In genomic region chr6:1482381-1483166, GRCh38 we compare ENCODE assay signal across 12 cellular contexts.
A peak's percentile ranks its signal among the peaks of the same experiment; 100 is the strongest.
DNase-seq lines count a peak whose midpoint lies in the region; ATAC-seq and TF ChIP-seq lines count a peak whose summit lies in the region.
"Had no signal": no experiment of that assay in that cellular context is flagged by ENCODE, and none has a peak within 500 bp of the region (broad histone marks: within the 10 kb centered on the region; RNA-seq: fewer than 3 reads in every experiment).

No MANE protein-coding gene starts in this region.

- POLR2A ChIA-PET in IMR-90 (lab: Charles Lee; ENCODE audit: unreplicated experiment) = no interaction called here

- no peak overlapping the region for H3K4me2 ChIP-seq in IMR-90 (ENCODE audit: low read depth, low read length)

- H2AK5ac ChIP-seq in IMR-90 (ENCODE audit: low read depth, low read length) = peak overlapping the region; percentile 83; the same call in 1 of the 2 replicates

- H4K8ac ChIP-seq in IMR-90 (ENCODE audit: low read depth in 2 of 2, low read length in 2 of 2) = peak overlapping the region; percentile 5 to 52; a peak in 2 of 4 replicates

- H3K4me1 Mint-ChIP-seq in HFFc6 (ENCODE audit: low read depth) = peaks cover 76% of the 10 kb centered on the region

- H3K9me3 Mint-ChIP-seq in HFFc6 = no peaks in the 10 kb centered on the region
- H3K9me3 Mint-ChIP-seq: activated T-cell treated with anti-CD3 and anti-CD28 coated beads, Interleukin-2, amount 50 U/mL, for 4 hours; dendritic cell treated with granulocyte-macrophage colony-stimulating factor and Interleukin-4, amounts not matched to agents 40 ng/mL and 50 ng/mL, for 4 days had no signal

- H3K36me3 Mint-ChIP-seq in HFFc6 (ENCODE audit: low read depth) = no peaks in the 10 kb centered on the region

- no peak overlapping the region for H2AFZ ChIP-seq in IMR-90 (replicated peaks; ENCODE audit: low read length, poor library complexity)

- H3K27me3 ChIP-seq in IMR-90 (ENCODE audit: control insufficient read depth, insufficient read depth, low read length) (no peaks in the 10 kb centered on the region), Peyer's patch (no peaks in the 10 kb centered on the region)

- CTCF ChIA-PET in IMR-90 (lab: Yijun Ruan, JAX) = interaction anchor here (0.6 kb wide), 1 partner anchor 1275 kb away, joined by 4 read pairs; no protein-coding TSS in a partner anchor

- 94% methylated on average over 5 of the region's 9 CpGs; no CpG with 5 or more reads in 1 of the 2 experiments for WGBS in IMR-90 (ENCODE audit: extremely low coverage in 2 of 2, insufficient read length in 1 of 2), 2 experiments

- H3K27me3 Mint-ChIP-seq in HFFc6 (ENCODE audit: insufficient read depth) = no peaks in the 10 kb centered on the region

- no peak overlapping the region; the same call in 1 of the 2 replicates for H3K23ac ChIP-seq in IMR-90 (ENCODE audit: low read depth, low read length)

- no peak for TF ChIP-seq POLR2A in IMR-90 (IDR thresholded peaks at IDR 0.05; ENCODE audit: low read depth, low read length)
- no peak for TF ChIP-seq POLR2A in Peyer's patch (IDR thresholded peaks at IDR 0.05)

- H2BK15ac ChIP-seq in IMR-90 (ENCODE audit: low read depth, low read length) = peak overlapping the region; percentile 77

- H3K36me3 ChIP-seq in IMR-90 (ENCODE audit: control insufficient read depth, insufficient read depth, low read length) = no peaks in the 10 kb centered on the region
- no peaks in the 10 kb centered on the region for H3K36me3 ChIP-seq in Peyer's patch

- peak overlapping the region; percentile 75; the same call in 1 of the 2 replicates for H3K14ac ChIP-seq in IMR-90 (replicated peaks; ENCODE audit: low read depth, low read length)

- no peak overlapping the region for H2AK9ac ChIP-seq in IMR-90 (replicated peaks; ENCODE audit: low read depth, low read length, poor library complexity)

- H4K20me1 ChIP-seq in IMR-90 (ENCODE audit: insufficient read depth, low read length) = no peaks in the 10 kb centered on the region

- H3K4me1 ChIP-seq in IMR-90 (ENCODE audit: control insufficient read depth, insufficient read depth, low read length) (peaks cover 15% of the 10 kb centered on the region), Peyer's patch (no peaks in the 10 kb centered on the region)

- no peak overlapping the region for H4K5ac ChIP-seq in IMR-90 (ENCODE audit: low read depth, low read length)

- in situ Hi-C loops in IMR-90 (cut with MboI; ENCODE audit: low sequenced_read_pairs) = no loop called here

- H2BK5ac ChIP-seq in IMR-90 (ENCODE audit: low read depth, low read length, poor library complexity, severe bottlenecking) = no peak overlapping the region

- H3K56ac ChIP-seq in IMR-90 (ENCODE audit: extremely low read depth, insufficient read depth, low read length) = no peak overlapping the region

- peak overlapping the region; percentile 79; the same call in 1 of the 2 replicates for H2BK120ac ChIP-seq in IMR-90 (ENCODE audit: low read depth, low read length)

- H3K4me3 ChIP-seq in IMR-90 (ENCODE audit: insufficient read depth, low read depth, low read length) (no peak overlapping the region), Peyer's patch (no peak overlapping the region)

- peaks cover 20% of the 10 kb centered on the region for H3K9me1 ChIP-seq in IMR-90 (ENCODE audit: insufficient read depth, low read length)

- DNase-seq in HFFc6 = no peak
- peak; percentile 44 for DNase-seq in IMR-90
- peak; percentile 23 for DNase-seq in myocyte (ENCODE audit: low read depth)
- DNase-seq in Peyer's patch = no peak
- DNase-seq in nucleus accumbens (lab: John Stamatoyannopoulos, UW) = no peak
- no peak for DNase-seq in SHP77 treated with DMSO at 0.1 percent for 48 hours (lab: John Stamatoyannopoulos, UW)
- DNase-seq in NCI-H2107 (lab: John Stamatoyannopoulos, UW) = no peak
- DNase-seq: activated T-cell treated with anti-CD3 and anti-CD28 coated beads, Interleukin-2, amount 50 U/mL, for 4 hours; NCI-H2029 had no signal

- peak overlapping the region; percentile 74 for H3K27ac Mint-ChIP-seq in HFFc6
- H3K27ac Mint-ChIP-seq: dendritic cell treated with granulocyte-macrophage colony-stimulating factor and Interleukin-4, amounts not matched to agents 40 ng/mL and 50 ng/mL, for 4 days had no signal

- intact Hi-C loops in IMR-90 (cut with micrococcal nuclease) = no loop called here

- H3K79me1 ChIP-seq in IMR-90 (ENCODE audit: low read depth in 1 of 2, low read length in 2 of 2) = no peaks in the 10 kb centered on the region

- H3K9me3 ChIP-seq in IMR-90 (ENCODE audit: control insufficient read depth, insufficient read depth, low read length) (no peaks in the 10 kb centered on the region), Peyer's patch (no peaks in the 10 kb centered on the region)

- no peak for TF ChIP-seq RAD21 in IMR-90 (IDR thresholded peaks at IDR 0.05; ENCODE audit: low read length)

- H3K4ac ChIP-seq in IMR-90 (ENCODE audit: low read depth, low read length) = peak overlapping the region; percentile 82

- no TSS peak for BruUV-seq in IMR-90 (replicated peaks; lab: Mats Ljungman, UMichigan)

- peak overlapping the region; percentile 79; the same call in 1 of the 2 replicates for H4K91ac ChIP-seq in IMR-90 (ENCODE audit: insufficient read depth, low read depth, low read length)

- TF ChIP-seq CTCF in HFFc6 (IDR thresholded peaks at IDR 0.05) (no peak), IMR-90 (conservative IDR thresholded peaks at IDR 0.05; ENCODE audit: low read depth, low read length) (no peak), Peyer's patch (IDR thresholded peaks at IDR 0.05) (no peak)

- no peak overlapping the region for H3K4me3 Mint-ChIP-seq in HFFc6
- H3K4me3 Mint-ChIP-seq: activated T-cell treated with anti-CD3 and anti-CD28 coated beads, Interleukin-2, amount 50 U/mL, for 4 hours; dendritic cell treated with granulocyte-macrophage colony-stimulating factor and Interleukin-4, amounts not matched to agents 40 ng/mL and 50 ng/mL, for 4 days; neural crest cell had no signal

- peak overlapping the region; percentile 66 for H2BK20ac ChIP-seq in IMR-90 (ENCODE audit: low read depth, low read length)

- dilution Hi-C loops in IMR-90 (cut with HindIII; ENCODE audit: low sequenced_read_pairs, unreplicated experiment) = no loop called here

- no peak overlapping the region for H3K9ac ChIP-seq in IMR-90 (ENCODE audit: low read depth, low read length)

- H3K27ac ChIP-seq in IMR-90 (ENCODE audit: insufficient read depth, low read length) = no peak overlapping the region
- no peak overlapping the region for H3K27ac ChIP-seq in Peyer's patch

- ATAC-seq in GM18861 (IDR thresholded peaks at IDR 0.05; ENCODE audit: unreplicated experiment) (peak; percentile 70), IMR-90 (ENCODE audit: low read depth) (no peak)
- ATAC-seq: activated T-cell treated with anti-CD3 and anti-CD28 coated beads, Interleukin-2, amount 50 U/mL, for 4 hours had no signal

- no peak overlapping the region for H3K18ac ChIP-seq in IMR-90 (ENCODE audit: low read depth, low read length)

TF ChIP-seq in IMR-90, 13 proteins besides CTCF, POLR2A, EP300 and RAD21:
- TF ChIP-seq NFE2L2 (IDR thresholded peaks at IDR 0.05; ENCODE audit: low read depth, low read length) = no peak
- TF ChIP-seq USF2 (IDR thresholded peaks at IDR 0.05; ENCODE audit: low read depth, low read length) = no peak
- TF ChIP-seq CEBPB (IDR thresholded peaks at IDR 0.05; ENCODE audit: low read depth, low read length) = no peak
- no peak for TF ChIP-seq MXI1 (IDR thresholded peaks at IDR 0.05; ENCODE audit: borderline replicate concordance, low read depth, low read length)
- no peak for TF ChIP-seq RCOR1 (IDR thresholded peaks at IDR 0.05; ENCODE audit: insufficient replicate concordance, low read length)
- no peak for TF ChIP-seq BHLHE40 (IDR thresholded peaks at IDR 0.05; ENCODE audit: low read depth, low read length)
- no peak for TF ChIP-seq ELK1 (IDR thresholded peaks at IDR 0.05; ENCODE audit: borderline replicate concordance, low read depth, low read length)
- no peak for TF ChIP-seq RFX5 (IDR thresholded peaks at IDR 0.05; ENCODE audit: low read depth, low read length)
- no peak for TF ChIP-seq MAZ (IDR thresholded peaks at IDR 0.05; ENCODE audit: borderline replicate concordance, low read depth, low read length)
- no peak for TF ChIP-seq CHD1 (IDR thresholded peaks at IDR 0.05; ENCODE audit: low read depth, low read length)
- TF ChIP-seq SMC3 (IDR thresholded peaks at IDR 0.05; ENCODE audit: low read depth, low read length) = no peak
- no peak for TF ChIP-seq FOS (IDR thresholded peaks at IDR 0.05; ENCODE audit: low read depth, low read length)
- no peak for TF ChIP-seq MAFK (IDR thresholded peaks at IDR 0.05; ENCODE audit: low read depth, low read length)

Comparison
In these comparisons a context has a peak if more than half of its experiments do, and no peak if none do; other contexts are left out.
1. DNase-seq: peak in IMR-90 (single experiment) and myocyte (single experiment); none in HFFc6 (single experiment), Peyer's patch (0 of 3), nucleus accumbens (0 of 56), SHP77 treated with DMSO at 0.1 percent for 48 hours (single experiment) and NCI-H2107 (single experiment).